Comparison of ENCODE assay signal across 1 cellular context in the genomic region with DNA sequence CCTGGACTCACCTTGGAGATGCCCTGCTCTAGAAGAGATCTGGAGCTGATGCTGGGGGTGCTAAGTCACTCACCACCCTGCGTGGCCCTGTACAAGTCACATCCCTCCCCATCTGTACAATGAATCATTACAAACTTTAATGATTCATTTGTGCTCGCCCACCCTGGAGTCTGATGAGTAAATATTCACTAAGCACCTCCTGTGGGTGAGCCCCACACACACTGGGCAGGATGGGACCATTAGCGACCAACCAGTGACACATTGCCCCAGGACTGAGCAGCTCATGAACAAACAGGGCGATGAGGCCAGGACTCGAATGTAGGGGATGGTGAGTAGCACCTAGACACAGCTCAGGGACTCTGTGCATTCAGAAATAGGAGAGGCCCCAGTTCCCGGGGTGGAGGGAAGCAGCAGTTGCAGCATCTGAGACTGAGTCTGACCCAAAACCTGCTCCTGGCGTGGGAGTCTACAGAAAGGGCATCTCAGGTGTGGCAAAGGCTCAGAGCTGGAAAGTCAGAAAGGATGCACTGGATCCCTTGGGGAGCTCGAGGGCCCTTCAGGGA.
TF ChIP-seq lines count a peak whose summit lies in the region.

No MANE protein-coding gene starts in this region.

TF ChIP-seq in H1, 55 proteins besides CTCF, POLR2A, EP300 and RAD21:
- no peak for TF ChIP-seq PHF8 (conservative IDR thresholded peaks at IDR 0.05; ENCODE audit: low read depth, low read length)
- TF ChIP-seq, protein P1, sequence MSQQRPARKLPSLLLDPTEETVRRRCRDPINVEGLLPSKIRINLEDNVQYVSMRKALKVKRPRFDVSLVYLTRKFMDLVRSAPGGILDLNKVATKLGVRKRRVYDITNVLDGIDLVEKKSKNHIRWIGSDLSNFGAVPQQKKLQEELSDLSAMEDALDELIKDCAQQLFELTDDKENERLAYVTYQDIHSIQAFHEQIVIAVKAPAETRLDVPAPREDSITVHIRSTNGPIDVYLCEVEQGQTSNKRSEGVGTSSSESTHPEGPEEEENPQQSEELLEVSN (IDR thresholded peaks at IDR 0.05), result no peak
